15 cellular contexts compared by ENCODE assay signal in genomic region chr2:239394346-239394945, GRCh38. TPM values are rescaled to one million over a fixed set of nuclear protein-coding genes. Genes with fewer than 3 reads are reported as not detected.
A peak's percentile ranks its signal among the peaks of the same experiment; 100 is the strongest.
DNase-seq lines count a peak whose midpoint lies in the region; ATAC-seq and TF ChIP-seq lines count a peak whose summit lies in the region.
"Had no signal": no experiment of that assay in that cellular context is flagged by ENCODE, and none has a peak within 500 bp of the region (broad histone marks: within the 10 kb centered on the region; RNA-seq: fewer than 3 reads in every experiment).

No MANE protein-coding gene starts in this region.

- no peak for ATAC-seq in left lobe of liver
- ATAC-seq: body of pancreas; left cardiac atrium; naive thymus-derived CD4-positive, alpha-beta T cell had no signal

- no peak for TF ChIP-seq CTCF in type B pancreatic cell (conservative IDR thresholded peaks at IDR 0.05)
- TF ChIP-seq CTCF in GM20000 (IDR thresholded peaks at IDR 0.05; ENCODE audit: extremely low read depth, missing control alignments), result no peak

- peaks cover 43% of the 10 kb centered on the region for H3K4me1 Mint-ChIP-seq in activated naive CD4-positive, alpha-beta T cell treated with anti-CD3 and anti-CD28 coated beads for 36 hours (ENCODE audit: low read depth)
- peaks cover 47% of the 10 kb centered on the region for H3K4me1 Mint-ChIP-seq in type B pancreatic cell (ENCODE audit: unreplicated experiment)

- DNase-seq in activated naive CD4-positive, alpha-beta T cell treated with anti-CD3 and anti-CD28 coated beads for 36 hours, result peak; percentile 2
- no peak for DNase-seq in activated naive CD4-positive, alpha-beta T cell (lab: John Stamatoyannopoulos, UW)
- DNase-seq in NCI-H2196 treated with DMSO at 0.1 percent for 48 hours (lab: John Stamatoyannopoulos, UW; ENCODE audit: unreplicated experiment), result peak; percentile 23
- peak; percentile 35 for DNase-seq in left lobe of liver (ENCODE audit: low spot score)
- DNase-seq in type B pancreatic cell (ENCODE audit: extremely low spot score, unreplicated experiment), result no peak
- DNase-seq in LoVo (ENCODE audit: low spot score), result no peak
- no peak for DNase-seq in NK-92 (lab: John Stamatoyannopoulos, UW; ENCODE audit: unreplicated experiment)
- DNase-seq in GM20000 (ENCODE audit: low spot score), result no peak
- DNase-seq: body of pancreas; Caco-2; esophagus squamous epithelium; KG1; left cardiac atrium; naive thymus-derived CD4-positive, alpha-beta T cell; psoas muscle had no signal

- CTCF ChIA-PET in activated naive CD4-positive, alpha-beta T cell treated with anti-CD3 and anti-CD28 coated beads for 36 hours (lab: Charles Lee), result interaction anchor here (1.5 kb wide), 1 partner anchor 127 kb away, joined by 3 read pairs; no protein-coding TSS in a partner anchor

- H3K4me3 Mint-ChIP-seq in activated naive CD4-positive, alpha-beta T cell treated with anti-CD3 and anti-CD28 coated beads for 36 hours, result no peak overlapping the region
- H3K4me3 Mint-ChIP-seq in type B pancreatic cell, result no peak overlapping the region

- no peak overlapping the region for H3K27ac Mint-ChIP-seq in activated naive CD4-positive, alpha-beta T cell treated with anti-CD3 and anti-CD28 coated beads for 36 hours
- peak overlapping the region; percentile 1 for H3K27ac Mint-ChIP-seq in type B pancreatic cell

- intact Hi-C loops in activated naive CD4-positive, alpha-beta T cell treated with anti-CD3 and anti-CD28 coated beads for 36 hours (cut with micrococcal nuclease), result no loop called here

- no peaks in the 10 kb centered on the region for H3K27me3 Mint-ChIP-seq in activated naive CD4-positive, alpha-beta T cell treated with anti-CD3 and anti-CD28 coated beads for 36 hours (ENCODE audit: low read depth)
- H3K27me3 Mint-ChIP-seq in type B pancreatic cell, result no peaks in the 10 kb centered on the region
- H3K27me3 Mint-ChIP-seq: naive thymus-derived CD4-positive, alpha-beta T cell had no signal

- no peaks in the 10 kb centered on the region for H3K9me3 Mint-ChIP-seq in activated naive CD4-positive, alpha-beta T cell treated with anti-CD3 and anti-CD28 coated beads for 36 hours
- no peaks in the 10 kb centered on the region for H3K9me3 Mint-ChIP-seq in type B pancreatic cell
- H3K9me3 Mint-ChIP-seq: naive thymus-derived CD4-positive, alpha-beta T cell had no signal

- H3K36me3 Mint-ChIP-seq in activated naive CD4-positive, alpha-beta T cell treated with anti-CD3 and anti-CD28 coated beads for 36 hours (ENCODE audit: low read depth), result peaks cover 8% of the 10 kb centered on the region
- H3K36me3 Mint-ChIP-seq in type B pancreatic cell, result peaks cover 4% of the 10 kb centered on the region

RNA-seq across cellular contexts. Expression of gene HDAC4, which starts 6.4 kb away (rescaled TPM):
- total RNA-seq in activated naive CD4-positive, alpha-beta T cell treated with anti-CD3 and anti-CD28 coated beads for 36 hours, result 10 to 100 TPM; 32.0 to 35.6 TPM
- 18.3 TPM for total RNA-seq in left lobe of liver
- 24.0 and 39.0 TPM in 2 replicates for total RNA-seq in type B pancreatic cell (ENCODE audit: low replicate concordance)

Comparison
In these comparisons a context has a peak if more than half of its experiments do, and no peak if none do; other contexts are left out.
1. DNase-seq: peak in activated naive CD4-positive, alpha-beta T cell treated with anti-CD3 and anti-CD28 coated beads for 36 hours (single experiment), NCI-H2196 treated with DMSO at 0.1 percent for 48 hours (single experiment) and left lobe of liver (single experiment); none in activated naive CD4-positive, alpha-beta T cell (0 of 4), type B pancreatic cell (single experiment), LoVo (single experiment), NK-92 (single experiment) and GM20000 (single experiment).